In genomic region chr11:118126082-118126838, GRCh38 we compare ENCODE assay signal across 20 cellular contexts. TPM values are rescaled to one million over a fixed set of nuclear protein-coding genes. Genes with fewer than 3 reads are reported as not detected.
DNase-seq lines count a peak whose midpoint lies in the region; ATAC-seq, FAIRE-seq and TF ChIP-seq lines count a peak whose summit lies in the region.
"Had no signal": no experiment of that assay in that cellular context is flagged by ENCODE, and none has a peak within 500 bp of the region (broad histone marks: within the 10 kb centered on the region; RNA-seq: fewer than 3 reads in every experiment).

No MANE protein-coding gene starts in this region.

- ATAC-seq in activated CD8-positive, alpha-beta memory T cell treated with anti-CD3 and anti-CD28 coated beads, Interleukin-2, amount 10 ng/mL, durations not matched to agents 7 days and 5 days = peak; percentile 51
- ATAC-seq in GM12878 (no peak; the same call in 2 of the 3 replicates), GM21576 (IDR thresholded peaks at IDR 0.05; ENCODE audit: unreplicated experiment) (no peak)
- peak; percentile 79 to 85 for ATAC-seq in stimulated activated naive B cell treated with anti-CD40 and anti-IgM and Interleukin-4, amounts not matched to agents 10 μg/mL and 1 μg/mL and 100 μg/mL, for 72 hours (replicated peaks)
- ATAC-seq: gastroesophageal sphincter had no signal

- H3K36me3 ChIP-seq in Loucy (ENCODE audit: insufficient read depth, low read length) = no peaks in the 10 kb centered on the region
- no peaks in the 10 kb centered on the region for H3K36me3 ChIP-seq in GM12878 (ENCODE audit: control insufficient read depth in 2 of 2, insufficient read depth in 2 of 2, low read length in 1 of 2)
- H3K36me3 ChIP-seq: gastroesophageal sphincter, HAP-1, tibial nerve had no signal

- H3K4me1 ChIP-seq in Loucy (ENCODE audit: insufficient read depth, low read length, poor library complexity, severe bottlenecking) (no peaks in the 10 kb centered on the region), GM12878 (ENCODE audit: control insufficient read depth, insufficient read depth, low read length) (no peaks in the 10 kb centered on the region)
- H3K4me1 ChIP-seq: HAP-1, tibial nerve had no signal

- no peaks in the 10 kb centered on the region for H3F3A ChIP-seq in Loucy (ENCODE audit: low read depth)

- H3K4me3 Mint-ChIP-seq in activated CD8-positive, alpha-beta memory T cell treated with anti-CD3 and anti-CD28 coated beads, Interleukin-2, amount 10 ng/mL, durations not matched to agents 7 days and 5 days = no peak overlapping the region
- no peak overlapping the region for H3K4me3 Mint-ChIP-seq in stimulated activated naive B cell treated with anti-CD40 and anti-IgM and Interleukin-4, amounts not matched to agents 10 μg/mL and 1 μg/mL and 100 μg/mL, for 72 hours

- SMC1A ChIA-PET in GM12878 (lab: Charles Lee; ENCODE audit: uncharacterized antibody, unreplicated experiment) = no interaction called here

- H4K20me1 ChIP-seq in Loucy (ENCODE audit: insufficient read depth, low read length, poor library complexity, severe bottlenecking) (no peaks in the 10 kb centered on the region), GM12878 (ENCODE audit: control insufficient read depth, insufficient read depth) (no peaks in the 10 kb centered on the region)

- TF ChIP-seq POLR2A in GM12878 (IDR thresholded peaks at IDR 0.05; ENCODE audit: low read depth, low read length) = peak; percentile 55

- FAIRE-seq in GM12878 (lab: Jason Lieb, UNC) = no peak
- FAIRE-seq: kidney had no signal

- no peak overlapping the region for H3K27ac ChIP-seq in GM12878 (ENCODE audit: control insufficient read depth, insufficient read depth)
- H3K27ac ChIP-seq: gastroesophageal sphincter, tibial nerve had no signal

- peaks cover 2% of the 10 kb centered on the region for H3K36me3 Mint-ChIP-seq in activated CD8-positive, alpha-beta memory T cell treated with anti-CD3 and anti-CD28 coated beads, Interleukin-2, amount 10 ng/mL, durations not matched to agents 7 days and 5 days
- no peaks in the 10 kb centered on the region for H3K36me3 Mint-ChIP-seq in stimulated activated naive B cell treated with anti-CD40 and anti-IgM and Interleukin-4, amounts not matched to agents 10 μg/mL and 1 μg/mL and 100 μg/mL, for 72 hours

- H3K4me1 Mint-ChIP-seq in activated CD8-positive, alpha-beta memory T cell treated with anti-CD3 and anti-CD28 coated beads, Interleukin-2, amount 10 ng/mL, durations not matched to agents 7 days and 5 days = peaks cover 11% of the 10 kb centered on the region
- peaks cover 0 to 2% of the 10 kb centered on the region in 2 donors for H3K4me1 Mint-ChIP-seq in stimulated activated naive B cell treated with anti-CD40 and anti-IgM and Interleukin-4, amounts not matched to agents 10 μg/mL and 1 μg/mL and 100 μg/mL, for 72 hours

- no peaks in the 10 kb centered on the region for H3K9me3 ChIP-seq in Loucy (ENCODE audit: insufficient read depth, low read depth, low read length)
- no peaks in the 10 kb centered on the region for H3K9me3 ChIP-seq in GM12878 (replicated peaks; ENCODE audit: control insufficient read depth, insufficient read depth, low read length)
- H3K9me3 ChIP-seq: gastroesophageal sphincter, HAP-1, tibial nerve had no signal

- H3K79me2 ChIP-seq in Loucy (ENCODE audit: insufficient read depth, low read length) (no peaks in the 10 kb centered on the region), GM12878 (ENCODE audit: control insufficient read depth, insufficient read depth, low read length) (no peaks in the 10 kb centered on the region)

- peaks cover 15% of the 10 kb centered on the region for H3K27me3 Mint-ChIP-seq in activated CD8-positive, alpha-beta memory T cell treated with anti-CD3 and anti-CD28 coated beads, Interleukin-2, amount 10 ng/mL, durations not matched to agents 7 days and 5 days
- peaks cover 16 to 22% of the 10 kb centered on the region in 2 donors for H3K27me3 Mint-ChIP-seq in stimulated activated naive B cell treated with anti-CD40 and anti-IgM and Interleukin-4, amounts not matched to agents 10 μg/mL and 1 μg/mL and 100 μg/mL, for 72 hours

- TF ChIP-seq EP300 in GM12878 (IDR thresholded peaks at IDR 0.05; ENCODE audit: borderline replicate concordance in 1 of 2, control insufficient read depth in 1 of 2, low read depth in 2 of 2, low read length in 2 of 2) = no peak

- RAD21 ChIA-PET in GM12878 (lab: Charles Lee; ENCODE audit: unreplicated experiment) = no interaction called here

- 14% methylated on average over 7 of the region's 7 CpGs for WGBS in GM12878 (ENCODE audit: insufficient coverage, insufficient replicate concordance, low lambda C conversion rate, missing lambda C conversion rate)

- CTCF ChIA-PET in activated CD8-positive, alpha-beta memory T cell treated with anti-CD3 and anti-CD28 coated beads, Interleukin-2, amount 10 ng/mL, durations not matched to agents 7 days and 5 days (lab: Charles Lee) = no interaction called here
- CTCF ChIA-PET in GM12878 (lab: Yijun Ruan, JAX) = interaction anchor here (0.5 to 2.0 kb wide), 2 partner anchors 17 to 658 kb away, joined by 3 to 5 read pairs; no protein-coding TSS in a partner anchor

- H3K9ac ChIP-seq in Loucy (ENCODE audit: low read depth, low read length, poor library complexity, severe bottlenecking) (no peak overlapping the region), GM12878 (ENCODE audit: control insufficient read depth, insufficient read depth, low read length) (no peak overlapping the region)

- H3K4me2 ChIP-seq in Loucy (ENCODE audit: low read depth, low read length, poor library complexity, severe bottlenecking) = no peak overlapping the region
- H3K4me2 ChIP-seq in GM12878 (ENCODE audit: control insufficient read depth, insufficient read depth) = no peak overlapping the region

- H3K27me3 ChIP-seq in Loucy (ENCODE audit: insufficient read depth, low read length, poor library complexity, severe bottlenecking) (no peaks in the 10 kb centered on the region), GM12878 (replicated peaks in 1 of 2; ENCODE audit: control insufficient read depth in 2 of 2, insufficient read depth in 2 of 2, low read length in 1 of 2) (peaks cover 0 to 2% of the 10 kb centered on the region in 2 experiments; a peak in 2 of 4 replicates)

- no TSS peak for BruUV-seq in GM12878 (replicated peaks; lab: Mats Ljungman, UMichigan)

- DNase-seq in activated CD8-positive, alpha-beta memory T cell treated with anti-CD3 and anti-CD28 coated beads, Interleukin-2, amount 10 ng/mL, durations not matched to agents 7 days and 5 days = no peak
- DNase-seq in activated CD8-positive, alpha-beta memory T cell treated with anti-CD3 and anti-CD28 coated beads, Interleukin-2, amount 50 U/mL, for 4 hours = no peak
- DNase-seq in GM12878 (ENCODE audit: low read depth, low spot score) = no peak
- DNase-seq in stimulated activated naive B cell treated with anti-CD40 and anti-IgM and Interleukin-4, amounts not matched to agents 10 μg/mL and 1 μg/mL and 100 μg/mL, for 72 hours = peak; percentile 39
- no peak for DNase-seq in head of caudate nucleus
- DNase-seq in GF-D8 (lab: John Stamatoyannopoulos, UW) = no peak
- DNase-seq: activated CD4-positive, alpha-beta T cell treated with anti-CD3 and anti-CD28 coated beads, Interleukin-2, amount 50 U/mL, for 4 hours; activated gamma-delta T cell treated with Interleukin-2 at 50 U/mL for 16 hours; DMS79; effector memory CD4-positive, alpha-beta T cell; kidney; MV-4-11; NCI-H446; stimulated activated CD4-positive, alpha-beta T cell treated with anti-CD3 and anti-CD28 coated beads, Interleukin-12 subunit alpha, Interleukin-12 subunit beta, amount 100 ng/mL, for 4 hours had no signal

- H3K27ac Mint-ChIP-seq in activated CD8-positive, alpha-beta memory T cell treated with anti-CD3 and anti-CD28 coated beads, Interleukin-2, amount 10 ng/mL, durations not matched to agents 7 days and 5 days = peak overlapping the region; percentile 18
- peak overlapping the region; percentile 90 for H3K27ac Mint-ChIP-seq in stimulated activated naive B cell treated with anti-CD40 and anti-IgM and Interleukin-4, amounts not matched to agents 10 μg/mL and 1 μg/mL and 100 μg/mL, for 72 hours

- no peaks in the 10 kb centered on the region for H3K9me3 Mint-ChIP-seq in activated CD8-positive, alpha-beta memory T cell treated with anti-CD3 and anti-CD28 coated beads, Interleukin-2, amount 10 ng/mL, durations not matched to agents 7 days and 5 days (ENCODE audit: low read depth)
- no peaks in the 10 kb centered on the region for H3K9me3 Mint-ChIP-seq in stimulated activated naive B cell treated with anti-CD40 and anti-IgM and Interleukin-4, amounts not matched to agents 10 μg/mL and 1 μg/mL and 100 μg/mL, for 72 hours

- no peaks in the 10 kb centered on the region for H3K9me2 ChIP-seq in Loucy (replicated peaks; ENCODE audit: low read depth, low read length)

- intact Hi-C loops in GM12878 (cut with micrococcal nuclease; ENCODE audit: unreplicated experiment) (no loop called here), head of caudate nucleus (cut with DNase I) (no loop called here)

- POLR2A ChIA-PET in GM12878 (lab: Charles Lee) = interaction anchor here (0.7 kb wide), 1 partner anchor 10 kb away, joined by 3 read pairs; no protein-coding TSS in a partner anchor

- TF ChIP-seq RAD21 in GM12878 (IDR thresholded peaks at IDR 0.05; ENCODE audit: insufficient read depth, low read depth, low read length) = no peak

- in situ Hi-C loops in GM12878 (cut with MboI) = no loop called here

- no peak overlapping the region for H3K4me3 ChIP-seq in Loucy (ENCODE audit: low read length, poor library complexity, severe bottlenecking)
- no peak overlapping the region for H3K4me3 ChIP-seq in GM12878
- H3K4me3 ChIP-seq: gastroesophageal sphincter, HAP-1, tibial nerve had no signal

- TF ChIP-seq CTCF in Loucy (conservative IDR thresholded peaks at IDR 0.05; ENCODE audit: low read length) (no peak), GM12878 (IDR thresholded peaks at IDR 0.05 in 2 of 3, conservative IDR thresholded peaks at IDR 0.05 in 1 of 3; ENCODE audit: control insufficient read depth in 2 of 3, extremely low read depth in 1 of 3, insufficient read depth in 1 of 3, low read depth in 3 of 3, low read length in 3 of 3) (no peak)

- H2AFZ ChIP-seq in Loucy (ENCODE audit: low read length) (peak overlapping the region; percentile 76), GM12878 (ENCODE audit: control insufficient read depth, low read depth, low read length) (no peak overlapping the region; the same call in 1 of the 2 replicates)

RNA-seq across cellular contexts. Expression of gene SCN4B, which starts 26.4 kb away (rescaled TPM):
- under 1 TPM in 1 of 2 experiments, not detected in 1; 0.54 TPM for total RNA-seq in activated CD8-positive, alpha-beta memory T cell treated with anti-CD3 and anti-CD28 coated beads, Interleukin-2, amount 10 ng/mL, durations not matched to agents 7 days and 5 days
- total RNA-seq in GM12878 (2013; cell fraction: nucleolus; rRNA removed) = 0.10 and 0.32 TPM in 2 replicates
- total RNA-seq in GM12878 (2014; rRNA removed) = not detected in 2 replicates
- total RNA-seq in GM12878 (2014; rRNA removed; fragmentation: Illumina TruSeq; extraction: Trizol) = not detected in 2 replicates
- total RNA-seq in GM12878 (2021) = 0.08 TPM in 1 of 2 replicates, not detected in the other
- polyA plus RNA-seq in GM12878 (2011; ENCODE audit: low read depth) = not detected
- 0.49 and 0.55 TPM in 2 replicates for polyA plus RNA-seq in GM12878 (2011; rRNA removed)
- 0.23 and 0.30 TPM in 2 replicates for polyA plus RNA-seq in GM12878 (2011; cell fraction: cytosol; rRNA removed)
- 0.47 and 1.3 TPM in 2 replicates for polyA plus RNA-seq in GM12878 (2011; cell fraction: nucleus; rRNA removed)
- polyA plus RNA-seq in GM12878 (2012) = 0.03 TPM in 1 of 2 replicates, not detected in the other
- 0.01 TPM in 1 of 2 replicates, not detected in the other for polyA plus RNA-seq in GM12878 (2014; fragmentation: Illumina TruSeq; extraction: Trizol)
- under 1 TPM in 1 of 2 experiments, not detected in 1; 0.04 TPM for polyA plus RNA-seq in GM12878 (2014; fragmentation: Nextera tagmentation; extraction: Ambion mirVana)
- 0.03 TPM in 1 of 2 replicates, not detected in the other for polyA plus RNA-seq in GM12878 (2014; rRNA removed)
- under 1 TPM; 0.04 to 0.12 TPM for polyA plus RNA-seq in GM12878 (2016; fragmentation: Nextera tagmentation; extraction: Ambion mirVana)
- polyA minus RNA-seq in GM12878 (2011; rRNA and poly(A)+ RNA removed) = 0.51 and 0.77 TPM in 2 replicates
- not detected in 2 replicates for polyA minus RNA-seq in GM12878 (2011; cell fraction: cytosol; rRNA and poly(A)+ RNA removed)
- polyA minus RNA-seq in GM12878 (2011; cell fraction: nucleus; rRNA and poly(A)+ RNA removed) = 0.12 and 0.19 TPM in 2 replicates

RNA-seq across cellular contexts. Expression of gene SMIM35, which starts 39.5 kb away (rescaled TPM):
- 1 to 10 TPM; 3.2 to 4.0 TPM for total RNA-seq in activated CD8-positive, alpha-beta memory T cell treated with anti-CD3 and anti-CD28 coated beads, Interleukin-2, amount 10 ng/mL, durations not matched to agents 7 days and 5 days
- total RNA-seq in GM12878 (2013; cell fraction: nucleolus; rRNA removed) = 0.27 and 0.65 TPM in 2 replicates
- total RNA-seq in GM12878 (2014; rRNA removed) = not detected in 2 replicates
- not detected in 2 replicates for total RNA-seq in GM12878 (2014; rRNA removed; fragmentation: Illumina TruSeq; extraction: Trizol)
- not detected in 2 replicates for total RNA-seq in GM12878 (2021)
- polyA plus RNA-seq in GM12878 (2011; ENCODE audit: low read depth) = not detected
- polyA plus RNA-seq in GM12878 (2011; rRNA removed) = 0.82 and 1.1 TPM in 2 replicates
- 0.42 and 0.52 TPM in 2 replicates for polyA plus RNA-seq in GM12878 (2011; cell fraction: cytosol; rRNA removed)
- 1.3 TPM in 2 replicates for polyA plus RNA-seq in GM12878 (2011; cell fraction: nucleus; rRNA removed)
- 0.07 and 0.12 TPM in 2 replicates for polyA plus RNA-seq in GM12878 (2012)
- polyA plus RNA-seq in GM12878 (2014; fragmentation: Illumina TruSeq; extraction: Trizol) = 0.12 TPM in 1 of 2 replicates, not detected in the other
- under 1 TPM; 0.02 to 0.03 TPM for polyA plus RNA-seq in GM12878 (2014; fragmentation: Nextera tagmentation; extraction: Ambion mirVana)
- polyA plus RNA-seq in GM12878 (2014; rRNA removed) = 0.05 TPM in 1 of 2 replicates, not detected in the other
- polyA plus RNA-seq in GM12878 (2016; fragmentation: Nextera tagmentation; extraction: Ambion mirVana) = not detected
- 0.36 and 0.59 TPM in 2 replicates for polyA minus RNA-seq in GM12878 (2011; rRNA and poly(A)+ RNA removed)
- polyA minus RNA-seq in GM12878 (2011; cell fraction: cytosol; rRNA and poly(A)+ RNA removed) = 0.21 TPM in 1 of 2 replicates, not detected in the other
- 0.12 and 0.48 TPM in 2 replicates for polyA minus RNA-seq in GM12878 (2011; cell fraction: nucleus; rRNA and poly(A)+ RNA removed)
- total RNA-seq: kidney, posterior vena cava, tibial nerve had no signal

RNA-seq across cellular contexts. Expression of gene TMPRSS4, which starts 49.4 kb away (rescaled TPM):
- total RNA-seq in activated CD8-positive, alpha-beta memory T cell treated with anti-CD3 and anti-CD28 coated beads, Interleukin-2, amount 10 ng/mL, durations not matched to agents 7 days and 5 days = under 1 TPM; 0.12 to 0.76 TPM
- total RNA-seq in GM12878 (2013; cell fraction: nucleolus; rRNA removed) = 0.10 TPM in 1 of 2 replicates, not detected in the other
- total RNA-seq in GM12878 (2014; rRNA removed) (0.05 TPM in 1 of 2 replicates, not detected in the other), GM12878 (2014; rRNA removed; fragmentation: Illumina TruSeq; extraction: Trizol) (not detected in 2 replicates), GM12878 (2021) (0.26 TPM in 1 of 2 replicates, not detected in the other)
- polyA plus RNA-seq in GM12878 (2011; ENCODE audit: low read depth) = not detected
- polyA plus RNA-seq in GM12878 (2011; rRNA removed) (0.01 and 0.14 TPM in 2 replicates), GM12878 (2014; fragmentation: Illumina TruSeq; extraction: Trizol) (not detected in 2 replicates), GM12878 (2014; fragmentation: Nextera tagmentation; extraction: Ambion mirVana) (not detected), GM12878 (2014; rRNA removed) (not detected in 2 replicates), GM12878 (2016; fragmentation: Nextera tagmentation; extraction: Ambion mirVana) (not detected)
- 0.10 and 0.15 TPM in 2 replicates for polyA plus RNA-seq in GM12878 (2011; cell fraction: cytosol; rRNA removed)
- 0.19 TPM in 1 of 2 replicates, not detected in the other for polyA plus RNA-seq in GM12878 (2011; cell fraction: nucleus; rRNA removed)
- not detected in 2 replicates for polyA plus RNA-seq in GM12878 (2012)
- polyA minus RNA-seq in GM12878 (2011; rRNA and poly(A)+ RNA removed) = 0.15 and 2.2 TPM in 2 replicates
- polyA minus RNA-seq in GM12878 (2011; cell fraction: cytosol; rRNA and poly(A)+ RNA removed) = not detected in 2 replicates
- not detected in 2 replicates for polyA minus RNA-seq in GM12878 (2011; cell fraction: nucleus; rRNA and poly(A)+ RNA removed)
- total RNA-seq: posterior vena cava, tibial nerve had no signal

RNA-seq across cellular contexts. Expression of gene SCN2B, which starts 50.2 kb away (rescaled TPM):
- total RNA-seq in activated CD8-positive, alpha-beta memory T cell treated with anti-CD3 and anti-CD28 coated beads, Interleukin-2, amount 10 ng/mL, durations not matched to agents 7 days and 5 days = not detected
- total RNA-seq in GM12878 (2013; cell fraction: nucleolus; rRNA removed) = not detected in 2 replicates
- total RNA-seq in GM12878 (2014; rRNA removed) (0.05 TPM in 1 of 2 replicates, not detected in the other), GM12878 (2014; rRNA removed; fragmentation: Illumina TruSeq; extraction: Trizol) (not detected in 2 replicates), GM12878 (2021) (not detected in 2 replicates)
- not detected for polyA plus RNA-seq in GM12878 (2011; ENCODE audit: low read depth)
- polyA plus RNA-seq in GM12878 (2011; rRNA removed) (0.01 TPM in 1 of 2 replicates, not detected in the other), GM12878 (2014; fragmentation: Illumina TruSeq; extraction: Trizol) (not detected in 2 replicates), GM12878 (2014; fragmentation: Nextera tagmentation; extraction: Ambion mirVana) (not detected), GM12878 (2014; rRNA removed) (not detected in 2 replicates), GM12878 (2016; fragmentation: Nextera tagmentation; extraction: Ambion mirVana) (not detected)
- polyA plus RNA-seq in GM12878 (2011; cell fraction: cytosol; rRNA removed) = not detected in 2 replicates
- not detected in 2 replicates for polyA plus RNA-seq in GM12878 (2011; cell fraction: nucleus; rRNA removed)
- polyA plus RNA-seq in GM12878 (2012) = not detected in 2 replicates
- polyA minus RNA-seq in GM12878 (2011; rRNA and poly(A)+ RNA removed) = not detected in 2 replicates
- polyA minus RNA-seq in GM12878 (2011; cell fraction: cytosol; rRNA and poly(A)+ RNA removed) = not detected in 2 replicates
- polyA minus RNA-seq in GM12878 (2011; cell fraction: nucleus; rRNA and poly(A)+ RNA removed) = not detected in 2 replicates

Comparison
In these comparisons a context has a peak if more than half of its experiments do, and no peak if none do; other contexts are left out.
1. ATAC-seq: peak in activated CD8-positive, alpha-beta memory T cell treated with anti-CD3 and anti-CD28 coated beads, Interleukin-2, amount 10 ng/mL, durations not matched to agents 7 days and 5 days (single experiment) and stimulated activated naive B cell treated with anti-CD40 and anti-IgM and Interleukin-4, amounts not matched to agents 10 μg/mL and 1 μg/mL and 100 μg/mL, for 72 hours (2 of 2); none in GM12878 (single experiment) and GM21576 (single experiment).